Comparison of ENCODE assay signal across 9 cellular contexts in genomic region chr13:43307921-43308433, GRCh38.
DNase-seq lines count a peak whose midpoint lies in the region; ATAC-seq and TF ChIP-seq lines count a peak whose summit lies in the region.
"Had no signal": no experiment of that assay in that cellular context is flagged by ENCODE, and none has a peak within 500 bp of the region (broad histone marks: within the 10 kb centered on the region; RNA-seq: fewer than 3 reads in every experiment).

No MANE protein-coding gene starts in this region.

- H3K36me3 ChIP-seq in mucosa of descending colon (ENCODE audit: low read depth): no peaks in the 10 kb centered on the region

- peaks cover 22% of the 10 kb centered on the region for H3K4me1 Mint-ChIP-seq in dendritic cell treated with granulocyte-macrophage colony-stimulating factor and Interleukin-4, amounts not matched to agents 40 ng/mL and 50 ng/mL, for 4 days (ENCODE audit: low read depth)
- H3K4me1 Mint-ChIP-seq: activated naive CD4-positive, alpha-beta T cell treated with anti-CD3 and anti-CD28 coated beads, Interleukin-2, amount 50 U/mL, for 24 hours had no signal

- DNase-seq in AG08396 (ENCODE audit: low spot score) (peak; percentile 28), GM19238 (ENCODE audit: insufficient read length, low spot score) (peak; percentile 13), NCI-H748 treated with DMSO at 0.1 percent for 48 hours (lab: John Stamatoyannopoulos, UW) (peak; percentile 82), mucosa of descending colon (peak; percentile 67 to 76 (median 71))
- no peak for DNase-seq in NK-92 treated with Interleukin-12 subunit alpha and Interleukin-12 subunit beta, amount 100 ng/mL, for 24 hours (lab: John Stamatoyannopoulos, UW)
- no peak for DNase-seq in activated CD8-positive, alpha-beta memory T cell treated with anti-CD3 and anti-CD28 coated beads, Interleukin-2, amount 50 U/mL, for 48 hours

- no peak overlapping the region for H3K4me3 ChIP-seq in mucosa of descending colon

- H3K36me3 Mint-ChIP-seq in dendritic cell treated with granulocyte-macrophage colony-stimulating factor and Interleukin-4, amounts not matched to agents 40 ng/mL and 50 ng/mL, for 4 days (ENCODE audit: low read depth): no peaks in the 10 kb centered on the region
- H3K36me3 Mint-ChIP-seq: activated naive CD4-positive, alpha-beta T cell treated with anti-CD3 and anti-CD28 coated beads, Interleukin-2, amount 50 U/mL, for 24 hours had no signal

- intact Hi-C loops in dendritic cell treated with granulocyte-macrophage colony-stimulating factor and Interleukin-4, amounts not matched to agents 40 ng/mL and 50 ng/mL, for 4 days (cut with micrococcal nuclease): loop anchor here (5.0 kb wide), 1 partner anchor 564 kb away; no protein-coding TSS in a partner anchor
- intact Hi-C loops in mucosa of descending colon (cut with DNase I, micrococcal nuclease): no loop called here

- no peaks in the 10 kb centered on the region for H3K9me3 ChIP-seq in mucosa of descending colon

- TF ChIP-seq CTCF in mucosa of descending colon (IDR thresholded peaks at IDR 0.05): no peak

- peaks cover 11% of the 10 kb centered on the region for H3K27me3 Mint-ChIP-seq in dendritic cell treated with granulocyte-macrophage colony-stimulating factor and Interleukin-4, amounts not matched to agents 40 ng/mL and 50 ng/mL, for 4 days

- H3K27ac Mint-ChIP-seq in dendritic cell treated with granulocyte-macrophage colony-stimulating factor and Interleukin-4, amounts not matched to agents 40 ng/mL and 50 ng/mL, for 4 days: peak overlapping the region; percentile 19
- H3K27ac Mint-ChIP-seq: activated naive CD4-positive, alpha-beta T cell treated with anti-CD3 and anti-CD28 coated beads, Interleukin-2, amount 50 U/mL, for 24 hours had no signal

- ATAC-seq in HG03342 (IDR thresholded peaks at IDR 0.05; ENCODE audit: unreplicated experiment): peak; percentile 87
- peak; percentile 74 for ATAC-seq in mucosa of descending colon

- no peaks in the 10 kb centered on the region for H3K9me3 Mint-ChIP-seq in dendritic cell treated with granulocyte-macrophage colony-stimulating factor and Interleukin-4, amounts not matched to agents 40 ng/mL and 50 ng/mL, for 4 days
- H3K9me3 Mint-ChIP-seq: activated naive CD4-positive, alpha-beta T cell treated with anti-CD3 and anti-CD28 coated beads, Interleukin-2, amount 50 U/mL, for 24 hours had no signal

- H3K4me3 Mint-ChIP-seq in dendritic cell treated with granulocyte-macrophage colony-stimulating factor and Interleukin-4, amounts not matched to agents 40 ng/mL and 50 ng/mL, for 4 days: no peak overlapping the region
- H3K4me3 Mint-ChIP-seq: activated naive CD4-positive, alpha-beta T cell treated with anti-CD3 and anti-CD28 coated beads, Interleukin-2, amount 50 U/mL, for 24 hours had no signal

- H3K4me1 ChIP-seq in mucosa of descending colon (ENCODE audit: low read depth): peaks cover 2% of the 10 kb centered on the region

Comparison
In these comparisons a context has a peak if more than half of its experiments do, and no peak if none do; other contexts are left out.
1. DNase-seq: peak in AG08396 (single experiment), GM19238 (single experiment), NCI-H748 treated with DMSO at 0.1 percent for 48 hours (single experiment) and mucosa of descending colon (3 of 3); none in NK-92 treated with Interleukin-12 subunit alpha and Interleukin-12 subunit beta, amount 100 ng/mL, for 24 hours (single experiment) and activated CD8-positive, alpha-beta memory T cell treated with anti-CD3 and anti-CD28 coated beads, Interleukin-2, amount 50 U/mL, for 48 hours (single experiment).